10 cellular contexts compared by ENCODE assay signal in genomic region chr19:1841209-1841924, GRCh38. TPM values are rescaled to one million over a fixed set of nuclear protein-coding genes. Genes with fewer than 3 reads are reported as not detected.
DNase-seq lines count a peak whose midpoint lies in the region; ATAC-seq, FAIRE-seq and TF ChIP-seq lines count a peak whose summit lies in the region.
"Had no signal": no experiment of that assay in that cellular context is flagged by ENCODE, and none has a peak within 500 bp of the region (broad histone marks: within the 10 kb centered on the region; RNA-seq: fewer than 3 reads in every experiment).

No MANE protein-coding gene starts in this region.

- peaks cover 3% of the 10 kb centered on the region for H3K9me1 ChIP-seq in K562 (ENCODE audit: control insufficient read depth, insufficient read depth, low read length)

- H3K27me3 ChIP-seq in HL-60 (ENCODE audit: insufficient read depth, poor library complexity, severe bottlenecking) (no peaks in the 10 kb centered on the region), K562 (ENCODE audit: control insufficient read depth in 2 of 2, insufficient read depth in 2 of 2, low read length in 2 of 2) (no peaks in the 10 kb centered on the region), left lung (no peaks in the 10 kb centered on the region), skeletal muscle tissue (ENCODE audit: control insufficient read depth in 3 of 3, insufficient read depth in 3 of 3, low read length in 3 of 3) (no peaks in the 10 kb centered on the region)

- H3K36me3 ChIP-seq in K562 (ENCODE audit: control insufficient read depth, insufficient read depth, low read length) = peaks cover 54% of the 10 kb centered on the region
- H3K36me3 ChIP-seq in left lung = peaks cover 0 to 23% of the 10 kb centered on the region in 2 donors
- H3K36me3 ChIP-seq in skeletal muscle tissue (ENCODE audit: control insufficient read depth in 3 of 3, insufficient read depth in 3 of 3, low read length in 3 of 3) = peaks cover 2 to 7% (median 3%) of the 10 kb centered on the region in 3 donors

- FAIRE-seq in K562 (lab: Jason Lieb, UNC) = peak; percentile 49

- POLR2A ChIA-PET in K562 (lab: Yijun Ruan, JAX) = interaction anchor here (0.5 to 6.6 kb wide), 7 partner anchors 8 to 239 kb away, joined by 3 to 46 read pairs (median 4); no protein-coding TSS in a partner anchor

- no peak for TF ChIP-seq EP300 in K562 (IDR thresholded peaks at IDR 0.05; ENCODE audit: low read length)

- BruUV-seq in K562 (replicated peaks; lab: Mats Ljungman, UMichigan) = no TSS peak

- H3K4me3 ChIP-seq in HL-60 (replicated peaks; ENCODE audit: insufficient read depth, low read length) (no peak overlapping the region), K562 (peak overlapping the region; percentile 20), left lung (peak overlapping the region in 1 of 2 donors; percentile 21), skeletal muscle tissue (ENCODE audit: low read length in 3 of 3) (peak overlapping the region in 2 of 3 donors; percentile 25 to 52)

- no peak for TF ChIP-seq POLR2A in K562 (conservative IDR thresholded peaks at IDR 0.05)

- in situ Hi-C loops in K562 (cut with MboI) = no loop called here

- H3K9me3 ChIP-seq in K562 (replicated peaks; ENCODE audit: control insufficient read depth, insufficient read depth, low read depth, low read length) = no peaks in the 10 kb centered on the region
- H3K9me3 ChIP-seq in left lung = no peaks in the 10 kb centered on the region
- H3K9me3 ChIP-seq in skeletal muscle tissue (ENCODE audit: control insufficient read depth in 3 of 3, low read length in 3 of 3) = no peaks in the 10 kb centered on the region

- H3K27ac ChIP-seq in HL-60 (replicated peaks) (peak overlapping the region; percentile 34; the same call in 1 of the 2 replicates), K562 (ENCODE audit: extremely low read depth, low read depth, low read length) (peak overlapping the region; percentile 62; the same call in 2 of the 3 replicates), left lung (peak overlapping the region; percentile 26 to 53), skeletal muscle tissue (ENCODE audit: low read depth, low read length) (peak overlapping the region; percentile 58)

- TF ChIP-seq CTCF in HL-60 (IDR thresholded peaks at IDR 0.05; ENCODE audit: insufficient read depth, low read length) = no peak
- no peak for TF ChIP-seq CTCF in K562 (IDR thresholded peaks at IDR 0.05 in 2 of 3, conservative IDR thresholded peaks at IDR 0.05 in 1 of 3; ENCODE audit: insufficient read depth in 2 of 3, low read depth in 1 of 3, low read length in 3 of 3)
- TF ChIP-seq CTCF in left lung (IDR thresholded peaks at IDR 0.05) = no peak

- H3K9ac ChIP-seq in K562 (ENCODE audit: insufficient read depth in 1 of 2, low read depth in 2 of 2, low read length in 2 of 2) (peak overlapping the region; percentile 37 to 90; a peak in 3 of 4 replicates), skeletal muscle tissue (ENCODE audit: low read depth in 1 of 3, low read length in 3 of 3) (peak overlapping the region in 2 of 3 donors; percentile 33 to 68)

- DNase-seq in HL-60 (ENCODE audit: low read depth in 1 of 2, low spot score in 1 of 2) = no peak
- DNase-seq in K562 (ENCODE audit: extremely low read depth in 1 of 4, low spot score in 3 of 4) = peak in 1 of 4 experiments; percentile 47
- no peak for DNase-seq in left lung
- no peak for DNase-seq in stimulated activated CD4-positive, alpha-beta T cell treated with anti-CD3 and anti-CD28 coated beads, Interleukin-12 subunit alpha, Interleukin-12 subunit beta, amount 100 ng/mL, for 4 hours
- no peak for DNase-seq in stimulated activated CD4-positive, alpha-beta T cell treated with anti-CD3 and anti-CD28 coated beads, Interleukin-4, amount 100 ng/mL, for 4 hours
- no peak for DNase-seq in SKM-1 treated with dmso at 0.1 percent for 144 hours (lab: John Stamatoyannopoulos, UW; ENCODE audit: unreplicated experiment)
- DNase-seq: foreskin melanocyte, SHP77 treated with DMSO at 0.1 percent for 48 hours had no signal

- 27% methylated on average over 35 of the region's 35 CpGs for WGBS in K562 (ENCODE audit: insufficient coverage, low coverage, missing lambda C conversion rate)

- H4K20me1 ChIP-seq in K562 (replicated peaks; ENCODE audit: control insufficient read depth, insufficient read depth, low read length) = peaks cover 56% of the 10 kb centered on the region

- no peak overlapping the region for H2AFZ ChIP-seq in K562 (ENCODE audit: low read depth, low read length)

- TF ChIP-seq RAD21 in K562 (CRISPR knock-in tag; conservative IDR thresholded peaks at IDR 0.05 in 1 of 2, IDR thresholded peaks at IDR 0.05 in 1 of 2) = no peak

- ATAC-seq in K562 = peak; percentile 2
- ATAC-seq in left lung = no peak
- no peak for ATAC-seq in HG02885 (IDR thresholded peaks at IDR 0.05; ENCODE audit: poor library complexity, unreplicated experiment)

- peaks cover 100% of the 10 kb centered on the region for H3K79me2 ChIP-seq in K562 (ENCODE audit: control insufficient read depth, insufficient read depth, low read length)

- H3K4me1 ChIP-seq in K562 (replicated peaks in 1 of 2; ENCODE audit: control insufficient read depth in 2 of 2, insufficient read depth in 2 of 2, low read length in 2 of 2) = peaks cover 41 to 99% of the 10 kb centered on the region in 2 experiments
- peaks cover 2 to 89% of the 10 kb centered on the region in 2 donors for H3K4me1 ChIP-seq in left lung
- peaks cover 51 to 76% (median 62%) of the 10 kb centered on the region in 3 donors for H3K4me1 ChIP-seq in skeletal muscle tissue (ENCODE audit: control insufficient read depth in 3 of 3, insufficient read depth in 3 of 3, low read length in 3 of 3)

- intact Hi-C loops in K562 (cut with micrococcal nuclease) = no loop called here
- intact Hi-C loops in left lung (cut with DNase I) = no loop called here

- CTCF ChIA-PET in K562 (lab: Yijun Ruan, JAX; ENCODE audit: low intra/inter-chr PET ratio) = no interaction called here

- peak overlapping the region; percentile 75 for H3K4me2 ChIP-seq in K562 (ENCODE audit: insufficient read depth, low read length)

RNA-seq across cellular contexts. Expression of gene REXO1, which starts 6.9 kb away (rescaled TPM):
- total RNA-seq in K562 (2011; cell fraction: chromatin; rRNA removed; ENCODE audit: low replicate concordance) = 46.7 and 163 TPM in 2 replicates
- 112 and 114 TPM in 2 replicates for total RNA-seq in K562 (2011; cell fraction: nucleolus; rRNA removed)
- 55.0 and 57.6 TPM in 2 replicates for total RNA-seq in K562 (2011; cell fraction: nucleoplasm; rRNA removed)
- total RNA-seq in K562 (2014; rRNA removed) (15.8 and 21.9 TPM in 2 replicates), K562 (2014; rRNA removed; fragmentation: Illumina TruSeq; extraction: Trizol) (3.5 and 4.5 TPM in 2 replicates), K562 (2015; rRNA removed; fragmentation: Illumina TruSeq; extraction: Trizol) (15.8 and 20.8 TPM in 2 replicates), K562 (2021) (52.4 and 63.3 TPM in 2 replicates), left lung (10 to 100 TPM; 20.3 to 30.8 TPM), skeletal muscle tissue (5.7 TPM)
- polyA plus RNA-seq in K562 (2011; rRNA removed) (14.6 and 21.5 TPM in 2 replicates), K562 (2014; fragmentation: Illumina TruSeq; extraction: Trizol) (16.7 and 40.7 TPM in 2 replicates), K562 (2014; fragmentation: Nextera tagmentation; extraction: Ambion mirVana) (under 1 TPM; 0.04 to 0.29 TPM), K562 (2014; rRNA removed) (31.0 and 50.1 TPM in 2 replicates)
- polyA plus RNA-seq in K562 (2011; cell fraction: cytosol; rRNA removed) = 17.4 and 27.3 TPM in 2 replicates
- polyA plus RNA-seq in K562 (2011; cell fraction: nucleus; rRNA removed) = 56.5 and 100 TPM in 2 replicates
- 37.1 and 39.8 TPM in 2 replicates for polyA plus RNA-seq in K562 (2012)
- polyA minus RNA-seq in K562 (2011; rRNA and poly(A)+ RNA removed) = 7.4 and 11.2 TPM in 2 replicates
- polyA minus RNA-seq in K562 (2011; cell fraction: cytosol; rRNA and poly(A)+ RNA removed) = 23.8 and 34.7 TPM in 2 replicates
- 19.5 and 21.3 TPM in 2 replicates for polyA minus RNA-seq in K562 (2011; cell fraction: nucleus; rRNA and poly(A)+ RNA removed)

RNA-seq across cellular contexts. Expression of gene KLF16, which starts 22.0 kb away (rescaled TPM):
- total RNA-seq in K562 (2011; cell fraction: chromatin; rRNA removed; ENCODE audit: low replicate concordance) = 5.8 and 14.0 TPM in 2 replicates
- 11.7 and 16.7 TPM in 2 replicates for total RNA-seq in K562 (2011; cell fraction: nucleolus; rRNA removed)
- total RNA-seq in K562 (2011; cell fraction: nucleoplasm; rRNA removed) = 6.4 and 7.5 TPM in 2 replicates
- total RNA-seq in K562 (2014; rRNA removed) (15.5 and 22.0 TPM in 2 replicates), K562 (2014; rRNA removed; fragmentation: Illumina TruSeq; extraction: Trizol) (3.4 and 3.8 TPM in 2 replicates), K562 (2015; rRNA removed; fragmentation: Illumina TruSeq; extraction: Trizol) (7.9 and 9.4 TPM in 2 replicates), K562 (2021) (59.1 and 60.4 TPM in 2 replicates), left lung (10 to 100 TPM; 18.5 to 28.8 TPM), skeletal muscle tissue (2.6 TPM)
- polyA plus RNA-seq in K562 (2011; rRNA removed) (3.7 and 4.8 TPM in 2 replicates), K562 (2014; fragmentation: Illumina TruSeq; extraction: Trizol) (6.8 and 13.1 TPM in 2 replicates), K562 (2014; fragmentation: Nextera tagmentation; extraction: Ambion mirVana) (under 1 TPM; 0.04 to 0.10 TPM), K562 (2014; rRNA removed) (15.4 and 27.5 TPM in 2 replicates)
- 7.1 and 44.8 TPM in 2 replicates for polyA plus RNA-seq in K562 (2011; cell fraction: cytosol; rRNA removed)
- 14.2 and 29.1 TPM in 2 replicates for polyA plus RNA-seq in K562 (2011; cell fraction: nucleus; rRNA removed)
- 20.8 and 23.7 TPM in 2 replicates for polyA plus RNA-seq in K562 (2012)
- 1.0 and 1.3 TPM in 2 replicates for polyA minus RNA-seq in K562 (2011; rRNA and poly(A)+ RNA removed)
- 15.0 and 25.4 TPM in 2 replicates for polyA minus RNA-seq in K562 (2011; cell fraction: cytosol; rRNA and poly(A)+ RNA removed)
- polyA minus RNA-seq in K562 (2011; cell fraction: nucleus; rRNA and poly(A)+ RNA removed) = 5.8 and 6.6 TPM in 2 replicates

RNA-seq across cellular contexts. Expression of gene ATP8B3, which starts 29.3 kb away (rescaled TPM):
- 40.7 and 89.4 TPM in 2 replicates for total RNA-seq in K562 (2011; cell fraction: chromatin; rRNA removed; ENCODE audit: low replicate concordance)
- total RNA-seq in K562 (2011; cell fraction: nucleolus; rRNA removed) = 37.1 and 44.7 TPM in 2 replicates
- total RNA-seq in K562 (2011; cell fraction: nucleoplasm; rRNA removed) = 35.0 and 38.7 TPM in 2 replicates
- total RNA-seq in K562 (2014; rRNA removed) (3.2 and 5.0 TPM in 2 replicates), K562 (2014; rRNA removed; fragmentation: Illumina TruSeq; extraction: Trizol) (3.2 and 3.6 TPM in 2 replicates), K562 (2015; rRNA removed; fragmentation: Illumina TruSeq; extraction: Trizol) (3.8 and 4.3 TPM in 2 replicates), K562 (2021) (12.3 and 13.2 TPM in 2 replicates), left lung (1 to 10 TPM; 1.9 to 2.5 TPM), skeletal muscle tissue (0.52 TPM)
- polyA plus RNA-seq in K562 (2011; rRNA removed) (8.3 and 13.2 TPM in 2 replicates), K562 (2014; fragmentation: Illumina TruSeq; extraction: Trizol) (6.0 and 6.4 TPM in 2 replicates), K562 (2014; fragmentation: Nextera tagmentation; extraction: Ambion mirVana) (1 to 10 TPM; 1.2 to 2.2 TPM), K562 (2014; rRNA removed) (10.1 and 11.9 TPM in 2 replicates)
- 12.0 and 13.1 TPM in 2 replicates for polyA plus RNA-seq in K562 (2011; cell fraction: cytosol; rRNA removed)
- 36.1 and 44.4 TPM in 2 replicates for polyA plus RNA-seq in K562 (2011; cell fraction: nucleus; rRNA removed)
- 5.6 and 7.6 TPM in 2 replicates for polyA plus RNA-seq in K562 (2012)
- 9.7 and 10.4 TPM in 2 replicates for polyA minus RNA-seq in K562 (2011; rRNA and poly(A)+ RNA removed)
- 7.3 and 10.2 TPM in 2 replicates for polyA minus RNA-seq in K562 (2011; cell fraction: cytosol; rRNA and poly(A)+ RNA removed)
- polyA minus RNA-seq in K562 (2011; cell fraction: nucleus; rRNA and poly(A)+ RNA removed) = 5.4 and 7.0 TPM in 2 replicates

RNA-seq across cellular contexts. Expression of gene ABHD17A, which starts 43.9 kb away (rescaled TPM):
- total RNA-seq in K562 (2011; cell fraction: chromatin; rRNA removed; ENCODE audit: low replicate concordance) = 29.4 and 87.9 TPM in 2 replicates
- 61.7 and 67.8 TPM in 2 replicates for total RNA-seq in K562 (2011; cell fraction: nucleolus; rRNA removed)
- 40.1 and 45.4 TPM in 2 replicates for total RNA-seq in K562 (2011; cell fraction: nucleoplasm; rRNA removed)
- total RNA-seq in K562 (2014; rRNA removed) (135 and 157 TPM in 2 replicates), K562 (2014; rRNA removed; fragmentation: Illumina TruSeq; extraction: Trizol) (0.93 and 1.5 TPM in 2 replicates), K562 (2015; rRNA removed; fragmentation: Illumina TruSeq; extraction: Trizol) (18.9 and 26.5 TPM in 2 replicates), K562 (2021) (84.2 and 87.7 TPM in 2 replicates), left lung (10 to 100 TPM; 70.2 to 72.7 TPM), skeletal muscle tissue (52.7 TPM)
- polyA plus RNA-seq in K562 (2011; rRNA removed) (24.6 and 45.3 TPM in 2 replicates), K562 (2014; fragmentation: Illumina TruSeq; extraction: Trizol) (3.6 and 16.9 TPM in 2 replicates), K562 (2014; fragmentation: Nextera tagmentation; extraction: Ambion mirVana) (under 1 TPM in 1 of 2 experiments, not detected in 1; 0.04 TPM), K562 (2014; rRNA removed) (95.1 and 99.0 TPM in 2 replicates)
- polyA plus RNA-seq in K562 (2011; cell fraction: cytosol; rRNA removed) = 54.2 and 174 TPM in 2 replicates
- 117 and 184 TPM in 2 replicates for polyA plus RNA-seq in K562 (2011; cell fraction: nucleus; rRNA removed)
- polyA plus RNA-seq in K562 (2012) = 47.5 and 74.5 TPM in 2 replicates
- polyA minus RNA-seq in K562 (2011; rRNA and poly(A)+ RNA removed) = 6.9 and 11.0 TPM in 2 replicates
- polyA minus RNA-seq in K562 (2011; cell fraction: cytosol; rRNA and poly(A)+ RNA removed) = 26.1 and 39.4 TPM in 2 replicates
- polyA minus RNA-seq in K562 (2011; cell fraction: nucleus; rRNA and poly(A)+ RNA removed) = 15.3 and 15.8 TPM in 2 replicates
